ENCODE assay signal across 8 cellular contexts in genomic region chr1:220086261-220086686, GRCh38. TPM values are rescaled to one million over a fixed set of nuclear protein-coding genes. Genes with fewer than 3 reads are reported as not detected.
DNase-seq lines count a peak whose midpoint lies in the region; ATAC-seq and TF ChIP-seq lines count a peak whose summit lies in the region.
"Not testable (repeated sequence)": the region's sequence is repeated elsewhere in the genome, so short reads cannot be mapped to it uniquely, and the experiment has no call there.

No MANE protein-coding gene starts in this region.

- intact Hi-C loops in activated B cell treated with CpG ODN at 0.5 μM for 24 hours (cut with micrococcal nuclease): loop anchor here (1.0 to 5.0 kb wide), 4 partner anchors 8 to 249 kb away; partner anchors contain the start of gene IARS2

- H3K4me3 ChIP-seq in BE2C (ENCODE audit: low read depth, low read length); Karpas-422 (ENCODE audit: low read length): not testable (repeated sequence)

- H3K9me2 ChIP-seq in Karpas-422 (replicated peaks; ENCODE audit: insufficient read depth, low read length): not testable (repeated sequence)

- peaks cover 73% of the 10 kb centered on the region for H3K79me2 ChIP-seq in Karpas-422 (ENCODE audit: low read length)

- not testable (repeated sequence) for H3K9me3 ChIP-seq in BE2C; Karpas-422 (ENCODE audit: low read length)

- not testable (repeated sequence) for H2AFZ ChIP-seq in Karpas-422 (ENCODE audit: low read length)

- H3K4me1 ChIP-seq in BE2C: not testable (repeated sequence)
- peaks cover 41% of the 10 kb centered on the region for H3K4me1 ChIP-seq in Karpas-422 (ENCODE audit: low read length)

- POLR2A ChIA-PET in HEK293T (lab: Yijun Ruan, JAX): not testable (repeated sequence)
- POLR2A ChIA-PET in activated B cell treated with CpG ODN at 0.5 μM for 24 hours (lab: Charles Lee): interaction anchor here (0.7 kb wide), 1 partner anchor 36 kb away, joined by 5 read pairs; no protein-coding TSS in a partner anchor

- H3K27me3 Mint-ChIP-seq in activated B cell treated with CpG ODN at 0.5 μM for 24 hours, memory B cell: not testable (repeated sequence)

- DNase-seq in BE2C; HEK293T (ENCODE audit: extremely low spot score): not testable (repeated sequence)
- DNase-seq in Karpas-422 (peak; percentile 96), activated B cell treated with CpG ODN at 0.5 μM for 24 hours (peak; percentile 26), memory B cell (ENCODE audit: low spot score in 2 of 2) (peak; percentile 52 to 68)

- not testable (repeated sequence) for H3K36me3 ChIP-seq in BE2C
- H3K36me3 ChIP-seq in Karpas-422 (ENCODE audit: insufficient read depth, low read length): peaks cover 16% of the 10 kb centered on the region

- peaks cover 32% of the 10 kb centered on the region for H3K4me1 Mint-ChIP-seq in activated B cell treated with CpG ODN at 0.5 μM for 24 hours
- not testable (repeated sequence) for H3K4me1 Mint-ChIP-seq in memory B cell

- CTCF ChIA-PET in HEK293T (lab: Yijun Ruan, JAX): not testable (repeated sequence)
- CTCF ChIA-PET in activated B cell treated with CpG ODN at 0.5 μM for 24 hours (lab: Charles Lee): interaction anchor here (0.6 to 1.3 kb wide), 2 partner anchors 11 to 14 kb away, joined by 3 read pairs; no protein-coding TSS in a partner anchor

- H3K4me2 ChIP-seq in Karpas-422 (ENCODE audit: low read depth, low read length, poor library complexity, severe bottlenecking): peak overlapping the region; percentile 78

- H3K9me3 Mint-ChIP-seq in activated B cell treated with CpG ODN at 0.5 μM for 24 hours, memory B cell: not testable (repeated sequence)

- peak overlapping the region; percentile 50 for H3K27ac Mint-ChIP-seq in activated B cell treated with CpG ODN at 0.5 μM for 24 hours
- not testable (repeated sequence) for H3K27ac Mint-ChIP-seq in memory B cell

- peak overlapping the region; percentile 52 for H3K9ac ChIP-seq in Karpas-422 (ENCODE audit: low read length)

- peak overlapping the region; percentile 93 for H3K27ac ChIP-seq in Karpas-422 (ENCODE audit: low read length)

- H4K20me1 ChIP-seq in Karpas-422 (ENCODE audit: insufficient read depth, low read depth, low read length): not testable (repeated sequence)

- peak; percentile 24 for TF ChIP-seq CTCF in BE2C (IDR thresholded peaks at IDR 0.05; ENCODE audit: low read depth, low read length)
- TF ChIP-seq CTCF in activated B cell treated with CpG ODN at 0.5 μM for 24 hours (IDR thresholded peaks at IDR 0.05): not testable (repeated sequence)

- ATAC-seq in GM18508 (IDR thresholded peaks at IDR 0.05; ENCODE audit: insufficient read depth, unreplicated experiment) (peak; percentile 33), GM19463 (IDR thresholded peaks at IDR 0.05; ENCODE audit: unreplicated experiment) (peak; percentile 58), HG03095 (IDR thresholded peaks at IDR 0.05; ENCODE audit: unreplicated experiment) (peak; percentile 43), activated B cell treated with CpG ODN at 0.5 μM for 24 hours (ENCODE audit: low read depth) (peak; percentile 56), memory B cell (ENCODE audit: low read depth) (peak; percentile 69)

- peaks cover 23% of the 10 kb centered on the region for H3K36me3 Mint-ChIP-seq in activated B cell treated with CpG ODN at 0.5 μM for 24 hours (ENCODE audit: low read depth)
- not testable (repeated sequence) for H3K36me3 Mint-ChIP-seq in memory B cell

- H3K27me3 ChIP-seq in BE2C; Karpas-422 (ENCODE audit: low read length): not testable (repeated sequence)

- H3K4me3 Mint-ChIP-seq in activated B cell treated with CpG ODN at 0.5 μM for 24 hours (peak overlapping the region; percentile 28), memory B cell (peak overlapping the region; percentile 37)

TF ChIP-seq in HEK293T, 16 proteins besides CTCF, POLR2A, EP300 and RAD21:
- peak; percentile 28; the same call in 1 of the 2 replicates for TF ChIP-seq ZNF384 (IDR thresholded peaks at IDR 0.05)
TF ChIP-seq in HEK293T: peak in this region for 1; not testable (repeated sequence) for 15.

RNA-seq across cellular contexts. Expression of gene BPNT1, which starts 3.3 kb away (rescaled TPM):
- 41.2 TPM for polyA plus RNA-seq in BE2C (2012; ENCODE audit: insufficient read depth, insufficient read length, low read depth)
- 65.3 and 69.1 TPM in 2 replicates for total RNA-seq in Karpas-422 (2014; rRNA removed; shearing (Covaris generic); ENCODE audit: low replicate concordance)
- 22.8 and 23.6 TPM in 2 replicates for total RNA-seq in activated B cell treated with CpG ODN at 0.5 μM for 24 hours

RNA-seq across cellular contexts. Expression of gene IARS2, which starts 7.7 kb away (rescaled TPM):
- 35.3 TPM for polyA plus RNA-seq in BE2C (2012; ENCODE audit: insufficient read depth, insufficient read length, low read depth)
- 68.3 and 79.8 TPM in 2 replicates for total RNA-seq in Karpas-422 (2014; rRNA removed; shearing (Covaris generic); ENCODE audit: low replicate concordance)
- 39.8 and 41.9 TPM in 2 replicates for total RNA-seq in activated B cell treated with CpG ODN at 0.5 μM for 24 hours

RNA-seq across cellular contexts. Expression of gene EPRS1, which starts 40.0 kb away (rescaled TPM):
- polyA plus RNA-seq in BE2C (2012; ENCODE audit: insufficient read depth, insufficient read length, low read depth): 176 TPM
- total RNA-seq in Karpas-422 (2014; rRNA removed; shearing (Covaris generic); ENCODE audit: low replicate concordance): 113 and 187 TPM in 2 replicates
- 114 and 119 TPM in 2 replicates for total RNA-seq in activated B cell treated with CpG ODN at 0.5 μM for 24 hours
